In the genomic region with DNA sequence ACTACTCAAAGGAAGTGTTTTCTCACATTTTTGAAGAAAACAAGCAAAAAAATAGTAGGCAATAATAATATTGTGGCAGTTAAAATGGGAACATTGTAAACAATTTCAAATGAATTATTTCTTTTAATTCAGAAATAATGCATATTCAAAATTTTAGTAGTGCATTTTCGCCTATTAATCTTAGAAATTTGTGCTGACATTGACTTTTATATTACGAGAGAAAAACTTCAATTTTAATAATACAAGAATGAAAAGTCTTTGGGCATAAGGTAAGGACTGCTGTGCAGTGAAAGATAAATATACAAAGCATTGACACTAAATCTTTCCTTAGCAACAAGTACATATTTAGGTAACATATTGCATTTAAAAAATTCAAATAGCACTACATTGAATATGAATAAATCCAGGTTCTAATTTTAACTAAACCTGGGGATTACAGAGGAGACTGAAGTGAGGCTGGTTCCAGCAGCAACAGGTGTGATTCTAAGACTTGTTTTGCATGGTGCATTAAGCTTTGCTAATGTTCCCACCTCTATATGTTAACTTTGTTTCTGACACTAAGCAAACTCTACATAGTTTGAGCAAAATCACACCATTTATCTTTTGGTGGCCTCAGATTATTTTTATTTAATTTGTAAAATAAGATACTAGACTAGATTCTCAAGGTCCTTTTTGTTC, we compare ENCODE assay signal across 20 cellular contexts. TPM values are rescaled to one million over a fixed set of nuclear protein-coding genes. Genes with fewer than 3 reads are reported as not detected.
A peak's percentile ranks its signal among the peaks of the same experiment; 100 is the strongest.
DNase-seq lines count a peak whose midpoint lies in the region; ATAC-seq, FAIRE-seq and TF ChIP-seq lines count a peak whose summit lies in the region.
"Had no signal": no experiment of that assay in that cellular context is flagged by ENCODE, and none has a peak within 500 bp of the region (broad histone marks: within the 10 kb centered on the region; RNA-seq: fewer than 3 reads in every experiment).

No MANE protein-coding gene starts in this region.

- ATAC-seq in GM23338 (no peak), GM12878 (peak; percentile 17; the same call in 1 of the 3 replicates), pancreas (no peak)

- no peaks in the 10 kb centered on the region for H3K36me3 ChIP-seq in GM23338 (ENCODE audit: insufficient read depth)
- no peaks in the 10 kb centered on the region for H3K36me3 ChIP-seq in HUES64 (ENCODE audit: insufficient read depth, low read length)
- H3K36me3 ChIP-seq in GM12878 (ENCODE audit: control insufficient read depth in 2 of 2, insufficient read depth in 2 of 2, low read length in 1 of 2) = no peaks in the 10 kb centered on the region
- H3K36me3 ChIP-seq in pancreas = no peaks in the 10 kb centered on the region
- H3K36me3 ChIP-seq: BE2C, HAP-1 had no signal

- H3K4me2 ChIP-seq in GM23338 = no peak overlapping the region
- no peak overlapping the region for H3K4me2 ChIP-seq in GM12878 (ENCODE audit: control insufficient read depth, insufficient read depth)

- H3K27me3 ChIP-seq in GM23338 (ENCODE audit: insufficient read depth) (no peaks in the 10 kb centered on the region), HUES64 (ENCODE audit: insufficient read depth, low read length) (no peaks in the 10 kb centered on the region), GM12878 (replicated peaks in 1 of 2; ENCODE audit: control insufficient read depth in 2 of 2, insufficient read depth in 2 of 2, low read length in 1 of 2) (no peaks in the 10 kb centered on the region), pancreas (no peaks in the 10 kb centered on the region)
- H3K27me3 ChIP-seq: BE2C had no signal

- H2AFZ ChIP-seq in GM23338 (no peak overlapping the region), GM12878 (ENCODE audit: control insufficient read depth, low read depth, low read length) (no peak overlapping the region)

- in situ Hi-C loops in GM12878 (cut with MboI) = no loop called here

- no CpG with 5 or more reads among the region's 2 CpGs for WGBS in HUES64
- WGBS in GM12878 (ENCODE audit: insufficient coverage, insufficient replicate concordance, low lambda C conversion rate, missing lambda C conversion rate) = 20% methylated on average over 2 of the region's 2 CpGs
- WGBS in pancreas, 2 donors = 60 to 65% methylated on average over 2 of the region's 2 CpGs

- H3K4me3 Mint-ChIP-seq in GM23338 = no peak overlapping the region
- no peak overlapping the region for H3K4me3 Mint-ChIP-seq in activated naive CD4-positive, alpha-beta T cell treated with anti-CD3 and anti-CD28 coated beads for 36 hours
- H3K4me3 Mint-ChIP-seq: CD4-positive, CD25-positive, alpha-beta regulatory T cell; CD8-positive, alpha-beta memory T cell had no signal

- SMC1A ChIA-PET in GM12878 (lab: Charles Lee; ENCODE audit: uncharacterized antibody, unreplicated experiment) = interaction anchor here (1.3 to 3.1 kb wide), 3 partner anchors 17 to 40 kb away, joined by 3 to 11 read pairs (median 5); no protein-coding TSS in a partner anchor

- TF ChIP-seq POLR2A in GM12878 (IDR thresholded peaks at IDR 0.05; ENCODE audit: low read depth, low read length) = no peak

- no peaks in the 10 kb centered on the region for H3K9me2 ChIP-seq in GM23338 (ENCODE audit: insufficient read depth)

- H3K36me3 Mint-ChIP-seq in GM23338 (ENCODE audit: low read depth) = peaks cover 21% of the 10 kb centered on the region
- no peaks in the 10 kb centered on the region for H3K36me3 Mint-ChIP-seq in activated naive CD4-positive, alpha-beta T cell treated with anti-CD3 and anti-CD28 coated beads for 36 hours (ENCODE audit: low read depth)
- H3K36me3 Mint-ChIP-seq: CD4-positive, CD25-positive, alpha-beta regulatory T cell; CD8-positive, alpha-beta memory T cell had no signal

- peak overlapping the region; percentile 28; the same call in 1 of the 2 replicates for H3K27ac Mint-ChIP-seq in GM23338
- no peak overlapping the region for H3K27ac Mint-ChIP-seq in activated naive CD4-positive, alpha-beta T cell treated with anti-CD3 and anti-CD28 coated beads for 36 hours
- H3K27ac Mint-ChIP-seq: CD4-positive, CD25-positive, alpha-beta regulatory T cell; CD8-positive, alpha-beta memory T cell had no signal

- H3K79me2 ChIP-seq in GM23338 (replicated peaks; ENCODE audit: insufficient read depth) (no peaks in the 10 kb centered on the region), GM12878 (ENCODE audit: control insufficient read depth, insufficient read depth, low read length) (no peaks in the 10 kb centered on the region)

- no peaks in the 10 kb centered on the region for H3F3A ChIP-seq in GM23338 (replicated peaks; ENCODE audit: low read depth)

- no peaks in the 10 kb centered on the region for H3K9me3 ChIP-seq in HUES64 (ENCODE audit: insufficient read depth, low read depth, low read length)
- H3K9me3 ChIP-seq in GM12878 (replicated peaks; ENCODE audit: control insufficient read depth, insufficient read depth, low read length) = no peaks in the 10 kb centered on the region
- no peaks in the 10 kb centered on the region for H3K9me3 ChIP-seq in pancreas
- H3K9me3 ChIP-seq: BE2C, HAP-1 had no signal

- H3K4me3 ChIP-seq in GM23338 (no peak overlapping the region), HUES64 (ENCODE audit: low read length) (no peak overlapping the region), GM12878 (no peak overlapping the region), pancreas (no peak overlapping the region)
- H3K4me3 ChIP-seq: HAP-1 had no signal

- intact Hi-C loops in GM12878 (cut with micrococcal nuclease; ENCODE audit: unreplicated experiment) (no loop called here), pancreas (cut with DNase I) (no loop called here)
- intact Hi-C loops in activated naive CD4-positive, alpha-beta T cell treated with anti-CD3 and anti-CD28 coated beads for 36 hours (cut with micrococcal nuclease) = no loop called here

- H3K27me3 Mint-ChIP-seq in GM23338 (ENCODE audit: insufficient read depth, low read depth, poor library complexity) = no peaks in the 10 kb centered on the region
- H3K27me3 Mint-ChIP-seq in activated naive CD4-positive, alpha-beta T cell treated with anti-CD3 and anti-CD28 coated beads for 36 hours (ENCODE audit: low read depth) = no peaks in the 10 kb centered on the region
- H3K27me3 Mint-ChIP-seq: CD4-positive, CD25-positive, alpha-beta regulatory T cell; CD8-positive, alpha-beta memory T cell had no signal

- H3K27ac ChIP-seq in GM23338 (ENCODE audit: low read depth) (0 out of 2 replicates have a peak overlapping the region, but pooled peaks have one; percentile 29), HUES64 (ENCODE audit: low read depth, low read length) (peak overlapping the region; percentile 26; the same call in 1 of the 2 replicates), GM12878 (ENCODE audit: control insufficient read depth, insufficient read depth) (no peak overlapping the region), pancreas (no peak overlapping the region)

- no peak for TF ChIP-seq EP300 in GM12878 (IDR thresholded peaks at IDR 0.05; ENCODE audit: borderline replicate concordance in 1 of 2, control insufficient read depth in 1 of 2, low read depth in 2 of 2, low read length in 2 of 2)

- BruUV-seq in GM12878 (replicated peaks; lab: Mats Ljungman, UMichigan) = no TSS peak

- no peak overlapping the region for H3K9ac ChIP-seq in HUES64 (ENCODE audit: low read depth, low read length)
- no peak overlapping the region for H3K9ac ChIP-seq in GM12878 (ENCODE audit: control insufficient read depth, insufficient read depth, low read length)

- FAIRE-seq in GM12878 (lab: Jason Lieb, UNC) (no peak), pancreas (lab: Jason Lieb, UNC) (peak; percentile 47)
- FAIRE-seq: GM12892, GM18507, HTR-8/SVneo had no signal

- DNase-seq in GM23338 (ENCODE audit: low spot score) = no peak
- no peak for DNase-seq in GM12878 (ENCODE audit: low read depth, low spot score)
- DNase-seq in pancreas = no peak
- no peak for DNase-seq in DMS53 treated with DMSO at 0.1 percent for 48 hours (lab: John Stamatoyannopoulos, UW; ENCODE audit: unreplicated experiment)
- no peak for DNase-seq in activated naive CD4-positive, alpha-beta T cell treated with anti-CD3 and anti-CD28 coated beads for 36 hours
- DNase-seq in central memory CD4-positive, alpha-beta T cell = no peak
- DNase-seq: BE2C; C1 segment of cervical spinal cord; CD4-positive, CD25-positive, alpha-beta regulatory T cell; CD8-positive, alpha-beta memory T cell; COR-L47; DMS 273 treated with DMSO at 0.1 percent for 48 hours; DMS53; Karpas-422; KBM-7 had no signal

- RAD21 ChIA-PET in GM12878 (lab: Charles Lee; ENCODE audit: unreplicated experiment) = interaction anchor here (1.5 to 6.8 kb wide), 3 partner anchors 14 to 40 kb away, joined by 3 to 45 read pairs (median 5); a partner anchor contains a TSS

- TF ChIP-seq CTCF in GM23338 (conservative IDR thresholded peaks at IDR 0.05; ENCODE audit: low read depth in 2 of 2) = no peak
- no peak for TF ChIP-seq CTCF in GM12878 (IDR thresholded peaks at IDR 0.05 in 2 of 3, conservative IDR thresholded peaks at IDR 0.05 in 1 of 3; ENCODE audit: control insufficient read depth in 2 of 3, extremely low read depth in 1 of 3, insufficient read depth in 1 of 3, low read depth in 3 of 3, low read length in 3 of 3)
- TF ChIP-seq CTCF in pancreas (IDR thresholded peaks at IDR 0.05) = no peak

- H3K4me1 ChIP-seq in GM23338 (ENCODE audit: insufficient read depth) (peaks cover 51% of the 10 kb centered on the region), HUES64 (ENCODE audit: insufficient read depth, low read length) (peaks cover 69% of the 10 kb centered on the region), GM12878 (ENCODE audit: control insufficient read depth, insufficient read depth, low read length) (no peaks in the 10 kb centered on the region), pancreas (no peaks in the 10 kb centered on the region)
- H3K4me1 ChIP-seq: BE2C had no signal

- H3K4me1 Mint-ChIP-seq in GM23338 = peaks cover 54% of the 10 kb centered on the region
- H3K4me1 Mint-ChIP-seq in activated naive CD4-positive, alpha-beta T cell treated with anti-CD3 and anti-CD28 coated beads for 36 hours (ENCODE audit: low read depth) = no peaks in the 10 kb centered on the region
- H3K4me1 Mint-ChIP-seq: CD4-positive, CD25-positive, alpha-beta regulatory T cell; CD8-positive, alpha-beta memory T cell had no signal

- CTCF ChIA-PET in GM12878 (lab: Yijun Ruan, JAX) = no interaction called here
- CTCF ChIA-PET in activated naive CD4-positive, alpha-beta T cell treated with anti-CD3 and anti-CD28 coated beads for 36 hours (lab: Charles Lee) = no interaction called here

- H4K20me1 ChIP-seq in GM23338 (replicated peaks; ENCODE audit: insufficient read depth) = no peaks in the 10 kb centered on the region
- H4K20me1 ChIP-seq in GM12878 (ENCODE audit: control insufficient read depth, insufficient read depth) = no peaks in the 10 kb centered on the region

- TF ChIP-seq RAD21 in GM12878 (IDR thresholded peaks at IDR 0.05; ENCODE audit: insufficient read depth, low read depth, low read length) = no peak

- peaks cover 17% of the 10 kb centered on the region; the same call in 2 of the 3 replicates for H3K9me3 Mint-ChIP-seq in GM23338
- H3K9me3 Mint-ChIP-seq in activated naive CD4-positive, alpha-beta T cell treated with anti-CD3 and anti-CD28 coated beads for 36 hours = no peaks in the 10 kb centered on the region

- POLR2A ChIA-PET in GM12878 (lab: Charles Lee) = interaction anchor here (4.8 kb wide), 1 partner anchor 40 kb away, joined by 24 read pairs; a partner anchor contains a TSS

RNA-seq across cellular contexts. Expression of a gene that starts 40.5 kb away (rescaled TPM):
- 5.9 and 10.9 TPM in 2 replicates for total RNA-seq in GM23338 (2014; rRNA removed; shearing (Covaris generic))
- polyA plus RNA-seq in GM23338 (2016; fragmentation: Nextera tagmentation; extraction: Ambion mirVana) (2.6 and 3.2 TPM in 2 replicates), GM12878 (2011; rRNA removed) (4.5 and 8.0 TPM in 2 replicates), GM12878 (2014; fragmentation: Illumina TruSeq; extraction: Trizol) (5.5 and 7.2 TPM in 2 replicates), GM12878 (2014; fragmentation: Nextera tagmentation; extraction: Ambion mirVana) (1 to 10 TPM; 6.1 to 7.4 TPM), GM12878 (2014; rRNA removed) (3.3 and 3.8 TPM in 2 replicates), GM12878 (2016; fragmentation: Nextera tagmentation; extraction: Ambion mirVana) (1 to 10 TPM; 2.3 to 3.3 TPM), pancreas (1 to 10 TPM; 1.8 to 3.3 TPM)
- polyA plus RNA-seq in HUES64 (2013, experiment 1 of 2) = 1.4 TPM
- 1.7 TPM for polyA plus RNA-seq in HUES64 (2013, experiment 2 of 2)
- 28.6 and 30.0 TPM in 2 replicates for total RNA-seq in GM12878 (2013; cell fraction: nucleolus; rRNA removed)
- total RNA-seq in GM12878 (2014; rRNA removed) (8.5 and 11.1 TPM in 2 replicates), GM12878 (2014; rRNA removed; fragmentation: Illumina TruSeq; extraction: Trizol) (6.9 and 11.1 TPM in 2 replicates), GM12878 (2021) (4.5 and 5.6 TPM in 2 replicates), pancreas (10 to 100 TPM in 1 of 6 donors, 1 to 10 TPM in 5; 2.5 to 12.2 (median 4.6) TPM)
- 1.0 TPM for polyA plus RNA-seq in GM12878 (2011; ENCODE audit: low read depth)
- 2.9 and 4.3 TPM in 2 replicates for polyA plus RNA-seq in GM12878 (2011; cell fraction: cytosol; rRNA removed)
- polyA plus RNA-seq in GM12878 (2011; cell fraction: nucleus; rRNA removed) = 2.7 and 2.8 TPM in 2 replicates
- 0.95 and 1.5 TPM in 2 replicates for polyA plus RNA-seq in GM12878 (2012)
- 9.1 TPM in 2 replicates for polyA minus RNA-seq in GM12878 (2011; rRNA and poly(A)+ RNA removed)
- polyA minus RNA-seq in GM12878 (2011; cell fraction: cytosol; rRNA and poly(A)+ RNA removed) = 1.6 and 2.8 TPM in 2 replicates
- 6.6 and 10.2 TPM in 2 replicates for polyA minus RNA-seq in GM12878 (2011; cell fraction: nucleus; rRNA and poly(A)+ RNA removed)
- total RNA-seq in activated naive CD4-positive, alpha-beta T cell treated with anti-CD3 and anti-CD28 coated beads for 36 hours = 1 to 10 TPM; 1.1 to 1.6 TPM
- total RNA-seq: CD8-positive, alpha-beta memory T cell had no signal

Comparison
In these comparisons a context has a peak if more than half of its experiments do, and no peak if none do; other contexts are left out.
1. H3K27ac ChIP-seq: peak in GM23338 (single experiment) and HUES64 (single experiment); none in GM12878 (single experiment) and pancreas (0 of 4).